In the genomic region with DNA sequence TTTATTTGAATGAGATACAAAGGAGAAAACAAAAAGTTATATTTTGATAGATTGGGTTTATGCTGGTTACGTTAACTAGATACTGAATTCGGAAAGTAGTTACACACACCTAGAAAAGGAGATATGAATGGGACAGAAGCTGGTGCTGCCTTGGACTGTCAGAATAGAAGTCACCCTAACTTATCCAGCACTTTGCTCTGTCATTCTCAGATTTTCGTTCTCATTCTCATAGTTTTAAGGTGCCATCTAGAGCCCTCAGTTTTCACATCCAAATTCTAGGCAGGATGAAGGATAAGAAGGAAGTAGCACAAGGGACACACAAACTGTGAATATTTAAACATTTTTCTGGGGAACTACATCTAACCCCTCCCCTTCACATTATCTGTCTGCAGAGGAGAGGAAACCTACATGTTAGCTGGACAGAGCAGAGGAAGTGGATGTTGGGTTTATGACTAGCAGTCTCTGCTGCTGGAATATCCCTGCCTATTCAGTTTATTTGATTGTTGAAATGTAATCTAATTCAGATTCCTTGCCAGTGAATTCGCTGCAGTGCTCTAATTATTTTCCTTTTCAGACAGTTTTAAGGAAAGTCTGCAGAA, we compare ENCODE assay signal across 29 cellular contexts.
DNase-seq lines count a peak whose midpoint lies in the region; ATAC-seq, FAIRE-seq and TF ChIP-seq lines count a peak whose summit lies in the region.
"Had no signal": no experiment of that assay in that cellular context is flagged by ENCODE, and none has a peak within 500 bp of the region (broad histone marks: within the 10 kb centered on the region; RNA-seq: fewer than 3 reads in every experiment).

No MANE protein-coding gene starts in this region.

- no peak for TF ChIP-seq RAD21 in IMR-90 (IDR thresholded peaks at IDR 0.05; ENCODE audit: low read length)

- H2AK9ac ChIP-seq in IMR-90 (replicated peaks; ENCODE audit: low read depth, low read length, poor library complexity) = no peak overlapping the region

- H4K20me1 ChIP-seq in IMR-90 (ENCODE audit: insufficient read depth, low read length) = no peaks in the 10 kb centered on the region

- H2BK5ac ChIP-seq in IMR-90 (ENCODE audit: low read depth, low read length, poor library complexity, severe bottlenecking) = no peak overlapping the region

- 0 out of 2 replicates have a peak overlapping the region, but pooled peaks have one; percentile 8 for H3K4me2 ChIP-seq in IMR-90 (ENCODE audit: low read depth, low read length)

- POLR2A ChIA-PET in IMR-90 (lab: Charles Lee; ENCODE audit: unreplicated experiment) = no interaction called here
- POLR2A ChIA-PET in Caco-2 (lab: Charles Lee) = no interaction called here

- CTCF ChIA-PET in IMR-90 (lab: Yijun Ruan, JAX) = no interaction called here
- CTCF ChIA-PET in Caco-2 (lab: Charles Lee) = no interaction called here

- no peaks in the 10 kb centered on the region for H3K4me1 ChIP-seq in IMR-90 (ENCODE audit: control insufficient read depth, insufficient read depth, low read length)
- H3K4me1 ChIP-seq in Caco-2 = no peaks in the 10 kb centered on the region
- no peaks in the 10 kb centered on the region for H3K4me1 ChIP-seq in tibial artery
- H3K4me1 ChIP-seq: adrenal gland had no signal

- no peak overlapping the region for H2AK5ac ChIP-seq in IMR-90 (ENCODE audit: low read depth, low read length)

- H3K4me3 Mint-ChIP-seq in Caco-2 (ENCODE audit: unreplicated experiment) = no peak overlapping the region
- H3K4me3 Mint-ChIP-seq: activated T-cell treated with anti-CD3 and anti-CD28 coated beads, Interleukin-2, amount 50 U/mL, for 4 hours; CD4-positive, CD25-positive, alpha-beta regulatory T cell; natural killer cell had no signal

- no peak overlapping the region for H3K56ac ChIP-seq in IMR-90 (ENCODE audit: extremely low read depth, insufficient read depth, low read length)

- intact Hi-C loops in IMR-90 (cut with micrococcal nuclease) (no loop called here), Caco-2 (cut with micrococcal nuclease; ENCODE audit: unreplicated experiment) (no loop called here), tibial artery (cut with DNase I; ENCODE audit: low total_unique reads) (no loop called here)

- H3K9ac ChIP-seq in IMR-90 (ENCODE audit: low read depth, low read length) (no peak overlapping the region), SK-N-MC (ENCODE audit: insufficient read length) (peak overlapping the region; percentile 43)
- H3K9ac ChIP-seq: parathyroid adenoma had no signal

- DNase-seq in IMR-90 = peak; percentile 57
- no peak for DNase-seq in SK-N-MC (ENCODE audit: low read depth, low spot score)
- peak; percentile 6 for DNase-seq in pons (ENCODE audit: low spot score)
- DNase-seq in Caco-2 = no peak
- no peak for DNase-seq in tibial artery
- DNase-seq: activated CD4-positive, alpha-beta T cell treated with anti-CD3 and anti-CD28 coated beads for 48 hours; activated naive CD4-positive, alpha-beta T cell treated with Interleukin-2 at 50 U/mL for 16 hours; activated T-cell treated with anti-CD3 and anti-CD28 coated beads, Interleukin-2, amount 50 U/mL, for 4 hours; adrenal gland; brain microvascular endothelial cell; CD4-positive, CD25-positive, alpha-beta regulatory T cell; DMS153; effector CD4-positive, alpha-beta T cell; foreskin melanocyte; GOT3; hypothalamus; left ventricle myocardium superior; natural killer cell; NCI-H1092; NCI-H1930; NCI-H526 treated with DMSO at 0.1 percent for 48 hours; right cardiac atrium; stimulated activated naive CD8-positive, alpha-beta T cell treated with anti-CD3 and anti-CD28 coated beads, Interleukin-15, Interleukin-2, amounts not matched to agents 100 U/mL and 50 U/mL, for 24 hours; T-helper 1 cell had no signal

- H3K79me1 ChIP-seq in IMR-90 (ENCODE audit: low read depth in 1 of 2, low read length in 2 of 2) = no peaks in the 10 kb centered on the region

- no peak overlapping the region for H3K23ac ChIP-seq in IMR-90 (ENCODE audit: low read depth, low read length)

- no peak overlapping the region for H4K91ac ChIP-seq in IMR-90 (ENCODE audit: insufficient read depth, low read depth, low read length)

- H3K4me3 ChIP-seq in IMR-90 (ENCODE audit: insufficient read depth, low read depth, low read length) (no peak overlapping the region), SK-N-MC (peak overlapping the region; percentile 31; the same call in 1 of the 2 replicates), Caco-2 (ENCODE audit: low read depth, low read length) (no peak overlapping the region), tibial artery (no peak overlapping the region)
- H3K4me3 ChIP-seq: adrenal gland, thoracic aorta had no signal

- no peaks in the 10 kb centered on the region for H3K9me3 Mint-ChIP-seq in Caco-2 (ENCODE audit: unreplicated experiment)

- H2AFZ ChIP-seq in IMR-90 (replicated peaks; ENCODE audit: low read length, poor library complexity) = no peak overlapping the region
- H2AFZ ChIP-seq: parathyroid adenoma had no signal

- no peak for TF ChIP-seq POLR2A in IMR-90 (IDR thresholded peaks at IDR 0.05; ENCODE audit: low read depth, low read length)

- H4K8ac ChIP-seq in IMR-90 (ENCODE audit: low read depth in 2 of 2, low read length in 2 of 2) = no peak overlapping the region

- no peak overlapping the region for H3K14ac ChIP-seq in IMR-90 (replicated peaks; ENCODE audit: low read depth, low read length)

- no peak overlapping the region for H4K5ac ChIP-seq in IMR-90 (ENCODE audit: low read depth, low read length)

- no peaks in the 10 kb centered on the region for H3K27me3 Mint-ChIP-seq in Caco-2 (ENCODE audit: insufficient read depth, unreplicated experiment)
- H3K27me3 Mint-ChIP-seq: CD4-positive, CD25-positive, alpha-beta regulatory T cell had no signal

- BruUV-seq in IMR-90 (replicated peaks; lab: Mats Ljungman, UMichigan) = no TSS peak
- no TSS peak for BruUV-seq in Caco-2 (replicated peaks; lab: Mats Ljungman, UMichigan)

- dilution Hi-C loops in IMR-90 (cut with HindIII; ENCODE audit: low sequenced_read_pairs, unreplicated experiment) = no loop called here

- 0 out of 2 replicates have a peak overlapping the region, but pooled peaks have one; percentile 47 for H2BK20ac ChIP-seq in IMR-90 (ENCODE audit: low read depth, low read length)

- H3K9me1 ChIP-seq in IMR-90 (ENCODE audit: insufficient read depth, low read length) = no peaks in the 10 kb centered on the region

- H2BK15ac ChIP-seq in IMR-90 (ENCODE audit: low read depth, low read length) = no peak overlapping the region

- no peak overlapping the region for H2BK120ac ChIP-seq in IMR-90 (ENCODE audit: low read depth, low read length)

- H3K27me3 ChIP-seq in IMR-90 (ENCODE audit: control insufficient read depth, insufficient read depth, low read length) (no peaks in the 10 kb centered on the region), Caco-2 (replicated peaks; ENCODE audit: control insufficient read depth, insufficient read depth, low read length) (no peaks in the 10 kb centered on the region), tibial artery (no peaks in the 10 kb centered on the region)
- H3K27me3 ChIP-seq: adrenal gland, brain microvascular endothelial cell had no signal

- in situ Hi-C loops in IMR-90 (cut with MboI; ENCODE audit: low sequenced_read_pairs) = no loop called here

- H3K4ac ChIP-seq in IMR-90 (ENCODE audit: low read depth, low read length) = no peak overlapping the region

- peak; percentile 33 for FAIRE-seq in endometrium (lab: Jason Lieb, UNC)
- FAIRE-seq: G401.6 had no signal

- H3K36me3 ChIP-seq in IMR-90 (ENCODE audit: control insufficient read depth, insufficient read depth, low read length) (no peaks in the 10 kb centered on the region), SK-N-MC (ENCODE audit: insufficient read depth, low read length) (no peaks in the 10 kb centered on the region), Caco-2 (ENCODE audit: control insufficient read depth, insufficient read depth, low read length) (no peaks in the 10 kb centered on the region), tibial artery (no peaks in the 10 kb centered on the region)
- H3K36me3 ChIP-seq: adrenal gland, brain microvascular endothelial cell, thoracic aorta had no signal

- no peak overlapping the region for H3K27ac Mint-ChIP-seq in Caco-2 (ENCODE audit: unreplicated experiment)
- H3K27ac Mint-ChIP-seq: CD4-positive, CD25-positive, alpha-beta regulatory T cell; natural killer cell had no signal

- H3K4me1 Mint-ChIP-seq in Caco-2 (ENCODE audit: low read depth, unreplicated experiment) = no peaks in the 10 kb centered on the region
- H3K4me1 Mint-ChIP-seq: CD4-positive, CD25-positive, alpha-beta regulatory T cell; natural killer cell had no signal

- H3K9me3 ChIP-seq in IMR-90 (ENCODE audit: control insufficient read depth, insufficient read depth, low read length) (no peaks in the 10 kb centered on the region), SK-N-MC (ENCODE audit: low read depth, low read length) (peaks cover 3% of the 10 kb centered on the region; the same call in 1 of the 2 replicates), Caco-2 (no peaks in the 10 kb centered on the region), tibial artery (no peaks in the 10 kb centered on the region)
- H3K9me3 ChIP-seq: adrenal gland, thoracic aorta had no signal

- no peak overlapping the region for H3K18ac ChIP-seq in IMR-90 (ENCODE audit: low read depth, low read length)

- no peaks in the 10 kb centered on the region for H3K36me3 Mint-ChIP-seq in Caco-2 (ENCODE audit: insufficient read depth, unreplicated experiment)
- H3K36me3 Mint-ChIP-seq: CD4-positive, CD25-positive, alpha-beta regulatory T cell; natural killer cell had no signal

- no peak overlapping the region for H3K27ac ChIP-seq in IMR-90 (ENCODE audit: insufficient read depth, low read length)
- H3K27ac ChIP-seq in SK-N-MC = peak overlapping the region; percentile 56
- H3K27ac ChIP-seq in tibial artery = no peak overlapping the region
- H3K27ac ChIP-seq: adrenal gland, brain microvascular endothelial cell, parathyroid adenoma, thoracic aorta had no signal

- ATAC-seq in IMR-90 (ENCODE audit: low read depth) (peak; percentile 81), HG03432 (IDR thresholded peaks at IDR 0.05; ENCODE audit: unreplicated experiment) (no peak)
- ATAC-seq: activated T-cell treated with anti-CD3 and anti-CD28 coated beads, Interleukin-2, amount 50 U/mL, for 4 hours; left ventricle myocardium superior; right cardiac atrium; stimulated activated naive CD8-positive, alpha-beta T cell treated with anti-CD3 and anti-CD28 coated beads, Interleukin-15, Interleukin-2, amounts not matched to agents 100 U/mL and 50 U/mL, for 24 hours had no signal

- WGBS in IMR-90 (ENCODE audit: extremely low coverage in 2 of 2, insufficient read length in 1 of 2), 2 experiments = no CpG with 5 or more reads among the region's 4 CpGs

- TF ChIP-seq CTCF in IMR-90 (conservative IDR thresholded peaks at IDR 0.05; ENCODE audit: low read depth, low read length) = no peak
- no peak for TF ChIP-seq CTCF in Caco-2 (IDR thresholded peaks at IDR 0.05; ENCODE audit: insufficient read depth in 1 of 2, low read depth in 1 of 2, low read length in 1 of 2, severe bottlenecking in 1 of 2, unreplicated experiment in 1 of 2)
- no peak for TF ChIP-seq CTCF in tibial artery (IDR thresholded peaks at IDR 0.05)

Comparison
In these comparisons a context has a peak if more than half of its experiments do, and no peak if none do; other contexts are left out.
1. DNase-seq: peak in IMR-90 (single experiment) and pons (single experiment); none in SK-N-MC (single experiment), Caco-2 (0 of 2) and tibial artery (0 of 2).